ENCODE assay signal across 17 cellular contexts in genomic region chr1:63729227-63729620, GRCh38. TPM values are rescaled to one million over a fixed set of nuclear protein-coding genes. Genes with fewer than 3 reads are reported as not detected.
DNase-seq lines count a peak whose midpoint lies in the region; ATAC-seq and TF ChIP-seq lines count a peak whose summit lies in the region.
"Had no signal": no experiment of that assay in that cellular context is flagged by ENCODE, and none has a peak within 500 bp of the region (broad histone marks: within the 10 kb centered on the region; RNA-seq: fewer than 3 reads in every experiment).

No MANE protein-coding gene starts in this region.

- peaks cover 29% of the 10 kb centered on the region for H3K4me1 Mint-ChIP-seq in chondrocyte (ENCODE audit: low read depth)
- H3K4me1 Mint-ChIP-seq in nephron progenitor cell, result peaks cover 45% of the 10 kb centered on the region
- H3K4me1 Mint-ChIP-seq in stimulated activated effector memory CD8-positive, alpha-beta T cell treated with anti-CD3 and anti-CD28 coated beads, Interleukin-12 subunit alpha, Interleukin-12 subunit beta, amount 100 ng/mL, for 72 hours, result no peaks in the 10 kb centered on the region
- no peaks in the 10 kb centered on the region for H3K4me1 Mint-ChIP-seq in activated CD8-positive, alpha-beta T cell treated with anti-CD3 and anti-CD28 coated beads, Interleukin-2, amount 10 ng/mL, durations not matched to agents 7 days and 5 days (ENCODE audit: low read depth)
- H3K4me1 Mint-ChIP-seq: IgD-negative memory B cell had no signal

- H3K36me3 Mint-ChIP-seq in chondrocyte (ENCODE audit: low read depth), result no peaks in the 10 kb centered on the region
- H3K36me3 Mint-ChIP-seq in nephron progenitor cell (ENCODE audit: low read depth), result peaks cover 5% of the 10 kb centered on the region
- peaks cover 6% of the 10 kb centered on the region for H3K36me3 Mint-ChIP-seq in stimulated activated effector memory CD8-positive, alpha-beta T cell treated with anti-CD3 and anti-CD28 coated beads, Interleukin-12 subunit alpha, Interleukin-12 subunit beta, amount 100 ng/mL, for 72 hours
- no peaks in the 10 kb centered on the region for H3K36me3 Mint-ChIP-seq in activated CD8-positive, alpha-beta T cell treated with anti-CD3 and anti-CD28 coated beads, Interleukin-2, amount 10 ng/mL, durations not matched to agents 7 days and 5 days (ENCODE audit: low read depth)
- H3K36me3 Mint-ChIP-seq: CD8-positive, alpha-beta T cell had no signal

- H3K4me3 Mint-ChIP-seq in chondrocyte (ENCODE audit: unreplicated experiment) (no peak overlapping the region), nephron progenitor cell (no peak overlapping the region)
- no peak overlapping the region for H3K4me3 Mint-ChIP-seq in stimulated activated effector memory CD8-positive, alpha-beta T cell treated with anti-CD3 and anti-CD28 coated beads, Interleukin-12 subunit alpha, Interleukin-12 subunit beta, amount 100 ng/mL, for 72 hours
- no peak overlapping the region for H3K4me3 Mint-ChIP-seq in activated CD8-positive, alpha-beta T cell treated with anti-CD3 and anti-CD28 coated beads, Interleukin-2, amount 10 ng/mL, durations not matched to agents 7 days and 5 days
- H3K4me3 Mint-ChIP-seq: CD8-positive, alpha-beta T cell; IgD-negative memory B cell had no signal

- H3K27ac Mint-ChIP-seq in chondrocyte (ENCODE audit: unreplicated experiment) (peak overlapping the region; percentile 18), nephron progenitor cell (peak overlapping the region; percentile 82)
- no peak overlapping the region for H3K27ac Mint-ChIP-seq in stimulated activated effector memory CD8-positive, alpha-beta T cell treated with anti-CD3 and anti-CD28 coated beads, Interleukin-12 subunit alpha, Interleukin-12 subunit beta, amount 100 ng/mL, for 72 hours
- H3K27ac Mint-ChIP-seq in activated CD8-positive, alpha-beta T cell treated with anti-CD3 and anti-CD28 coated beads, Interleukin-2, amount 10 ng/mL, durations not matched to agents 7 days and 5 days, result no peak overlapping the region
- H3K27ac Mint-ChIP-seq: CD8-positive, alpha-beta T cell; IgD-negative memory B cell had no signal

- POLR2A ChIA-PET in activated CD8-positive, alpha-beta T cell treated with anti-CD3 and anti-CD28 coated beads, Interleukin-2, amount 10 ng/mL, durations not matched to agents 7 days and 5 days (lab: Charles Lee), result no interaction called here

- no peak overlapping the region for H3K4me3 ChIP-seq in HUES6 (ENCODE audit: low read depth, low read length)

- no peak overlapping the region for H3K9ac ChIP-seq in HUES6 (ENCODE audit: low read length)

- TF ChIP-seq CTCF in chondrocyte (IDR thresholded peaks at IDR 0.05) (no peak), nephron progenitor cell (IDR thresholded peaks at IDR 0.05) (no peak)

- ATAC-seq in stimulated activated effector memory CD8-positive, alpha-beta T cell treated with anti-CD3 and anti-CD28 coated beads, Interleukin-12 subunit alpha, Interleukin-12 subunit beta, amount 100 ng/mL, for 72 hours, result no peak
- no peak for ATAC-seq in activated CD8-positive, alpha-beta T cell treated with anti-CD3 and anti-CD28 coated beads, Interleukin-2, amount 10 ng/mL, durations not matched to agents 7 days and 5 days
- no peak for ATAC-seq in GM21515 (IDR thresholded peaks at IDR 0.05; ENCODE audit: unreplicated experiment)
- ATAC-seq: CD8-positive, alpha-beta T cell had no signal

- peaks cover 4% of the 10 kb centered on the region for H3K9me3 Mint-ChIP-seq in chondrocyte (ENCODE audit: low read depth)
- peaks cover 20% of the 10 kb centered on the region for H3K9me3 Mint-ChIP-seq in nephron progenitor cell
- no peaks in the 10 kb centered on the region for H3K9me3 Mint-ChIP-seq in stimulated activated effector memory CD8-positive, alpha-beta T cell treated with anti-CD3 and anti-CD28 coated beads, Interleukin-12 subunit alpha, Interleukin-12 subunit beta, amount 100 ng/mL, for 72 hours
- no peaks in the 10 kb centered on the region for H3K9me3 Mint-ChIP-seq in activated CD8-positive, alpha-beta T cell treated with anti-CD3 and anti-CD28 coated beads, Interleukin-2, amount 10 ng/mL, durations not matched to agents 7 days and 5 days (ENCODE audit: insufficient read depth)
- H3K9me3 Mint-ChIP-seq: CD8-positive, alpha-beta T cell had no signal

- H3K36me3 ChIP-seq in HUES6 (ENCODE audit: control insufficient read depth, insufficient read depth, low read length), result no peaks in the 10 kb centered on the region

- no peaks in the 10 kb centered on the region for H3K27me3 Mint-ChIP-seq in chondrocyte (ENCODE audit: low read depth)
- no peaks in the 10 kb centered on the region for H3K27me3 Mint-ChIP-seq in nephron progenitor cell (ENCODE audit: low read depth, poor library complexity)
- H3K27me3 Mint-ChIP-seq in activated CD8-positive, alpha-beta T cell treated with anti-CD3 and anti-CD28 coated beads, Interleukin-2, amount 10 ng/mL, durations not matched to agents 7 days and 5 days (ENCODE audit: low read depth), result peaks cover 2% of the 10 kb centered on the region
- H3K27me3 Mint-ChIP-seq: IgD-negative memory B cell had no signal

- H3K9me3 ChIP-seq in HUES6 (ENCODE audit: control insufficient read depth, insufficient read depth, low read depth, low read length), result peaks cover 10% of the 10 kb centered on the region

- CTCF ChIA-PET in activated CD8-positive, alpha-beta T cell treated with anti-CD3 and anti-CD28 coated beads, Interleukin-2, amount 10 ng/mL, durations not matched to agents 7 days and 5 days (lab: Charles Lee), result no interaction called here

- no peaks in the 10 kb centered on the region for H3K27me3 ChIP-seq in HUES6 (ENCODE audit: control insufficient read depth, insufficient read depth, low read length)

- H3K4me1 ChIP-seq in HUES6 (ENCODE audit: control insufficient read depth, insufficient read depth, low read length), result peaks cover 40% of the 10 kb centered on the region

- H3K27ac ChIP-seq in HUES6 (ENCODE audit: low read depth, low read length), result peak overlapping the region; percentile 30; the same call in 1 of the 2 replicates

- DNase-seq in chondrocyte (ENCODE audit: low spot score), result no peak
- DNase-seq in nephron progenitor cell, result no peak
- no peak for DNase-seq in GOT3 (lab: John Stamatoyannopoulos, UW)
- DNase-seq in stimulated activated effector memory CD8-positive, alpha-beta T cell treated with anti-CD3 and anti-CD28 coated beads, Interleukin-12 subunit alpha, Interleukin-12 subunit beta, amount 100 ng/mL, for 72 hours (ENCODE audit: low spot score in 2 of 2), result no peak
- DNase-seq in activated CD8-positive, alpha-beta T cell treated with anti-CD3 and anti-CD28 coated beads, Interleukin-2, amount 10 ng/mL, durations not matched to agents 7 days and 5 days, result no peak
- DNase-seq: CD8-positive, alpha-beta T cell; DMS153; NCI-H1694 treated with DMSO at 0.1 percent for 48 hours; NCI-H2081 treated with DMSO at 0.1 percent for 48 hours; NCI-H446; RPMI8226; SHP77; SW 1271 had no signal

RNA-seq across cellular contexts. Expression of gene ROR1, which starts 44.6 kb away (rescaled TPM):
- total RNA-seq in chondrocyte, result 75.2 to 131 TPM (median 123 TPM) in 3 replicates
- not detected for total RNA-seq in activated CD8-positive, alpha-beta T cell treated with anti-CD3 and anti-CD28 coated beads, Interleukin-2, amount 10 ng/mL, durations not matched to agents 7 days and 5 days
- total RNA-seq: CD8-positive, alpha-beta T cell; G401 had no signal

Comparison
In these comparisons a context has a peak if more than half of its experiments do, and no peak if none do; other contexts are left out.
1. H3K27ac Mint-ChIP-seq: peak in chondrocyte (single experiment) and nephron progenitor cell (single experiment); none in stimulated activated effector memory CD8-positive, alpha-beta T cell treated with anti-CD3 and anti-CD28 coated beads, Interleukin-12 subunit alpha, Interleukin-12 subunit beta, amount 100 ng/mL, for 72 hours (single experiment) and activated CD8-positive, alpha-beta T cell treated with anti-CD3 and anti-CD28 coated beads, Interleukin-2, amount 10 ng/mL, durations not matched to agents 7 days and 5 days (single experiment).
2. RNA of gene ROR1, which starts 44.6 kb away (total RNA-seq): 75.2 to 131 TPM in chondrocyte; not detected in activated CD8-positive, alpha-beta T cell treated with anti-CD3 and anti-CD28 coated beads, Interleukin-2, amount 10 ng/mL, durations not matched to agents 7 days and 5 days; every median in the first group is over 10 times any median in the second.